Comparison of ENCODE assay signal across 9 cellular contexts in genomic region chr1:11062965-11063401, GRCh38. TPM values are rescaled to one million over a fixed set of nuclear protein-coding genes. Genes with fewer than 3 reads are reported as not detected.
A peak's percentile ranks its signal among the peaks of the same experiment; 100 is the strongest.
DNase-seq lines count a peak whose midpoint lies in the region; ATAC-seq and TF ChIP-seq lines count a peak whose summit lies in the region.
"Had no signal": no experiment of that assay in that cellular context is flagged by ENCODE, and none has a peak within 500 bp of the region (broad histone marks: within the 10 kb centered on the region; RNA-seq: fewer than 3 reads in every experiment).

No MANE protein-coding gene starts in this region.

- H3K4me2 ChIP-seq in OCI-LY1 (ENCODE audit: low read length), result no peak overlapping the region

- H3F3A ChIP-seq in OCI-LY1 (ENCODE audit: insufficient read depth, low read length), result no peaks in the 10 kb centered on the region

- no peaks in the 10 kb centered on the region for H3K9me2 ChIP-seq in OCI-LY1 (ENCODE audit: low read depth, low read length)

- H3K4me3 ChIP-seq in CD4-positive, alpha-beta memory T cell (ENCODE audit: low read length in 2 of 2), result no peak overlapping the region
- no peak overlapping the region for H3K4me3 ChIP-seq in OCI-LY1 (ENCODE audit: low read depth, low read length, poor library complexity, severe bottlenecking)
- H3K4me3 ChIP-seq in BE2C (ENCODE audit: low read depth, low read length), result no peak overlapping the region

- no peak overlapping the region for H2AFZ ChIP-seq in OCI-LY1 (ENCODE audit: low read length)

- TF ChIP-seq CTCF in OCI-LY1 (IDR thresholded peaks at IDR 0.05; ENCODE audit: low read length) (no peak), BE2C (IDR thresholded peaks at IDR 0.05; ENCODE audit: low read depth, low read length) (no peak)

- H3K27me3 Mint-ChIP-seq in CD4-positive, alpha-beta memory T cell, result no peaks in the 10 kb centered on the region

- peaks cover 26% of the 10 kb centered on the region for H3K4me1 ChIP-seq in CD4-positive, alpha-beta memory T cell (ENCODE audit: insufficient read depth, low read length)
- H3K4me1 ChIP-seq in OCI-LY1 (ENCODE audit: insufficient read depth, low read length, severe bottlenecking) (peaks cover 21% of the 10 kb centered on the region), BE2C (no peaks in the 10 kb centered on the region)

- CTCF ChIA-PET in CD4-positive, alpha-beta memory T cell (lab: Charles Lee; ENCODE audit: partially characterized antibody), result interaction anchor here (0.6 to 3.9 kb wide), 2 partner anchors 26 to 180 kb away, joined by 3 to 39 read pairs; no protein-coding TSS in a partner anchor

- POLR2A ChIA-PET in CD4-positive, alpha-beta memory T cell (lab: Charles Lee; ENCODE audit: partially characterized antibody), result no interaction called here

- H3K27ac Mint-ChIP-seq in CD4-positive, alpha-beta memory T cell, result peak overlapping the region in 6 of 7 donors; percentile 47 to 82 (median 69)

- no peaks in the 10 kb centered on the region for H4K20me1 ChIP-seq in OCI-LY1 (ENCODE audit: insufficient read depth, low read length)

- peak overlapping the region in 3 of 8 donors; percentile 62 to 65 (median 65) for H3K4me3 Mint-ChIP-seq in CD4-positive, alpha-beta memory T cell

- peaks cover 0 to 2% (median 0%) of the 10 kb centered on the region in 8 donors for H3K9me3 Mint-ChIP-seq in CD4-positive, alpha-beta memory T cell

- DNase-seq in CD4-positive, alpha-beta memory T cell, result no peak
- DNase-seq in GM19238 (ENCODE audit: insufficient read length, low spot score) (peak; percentile 53), fibroblast of peridontal ligament (ENCODE audit: extremely low read depth) (peak; percentile 68), SHP77 (lab: John Stamatoyannopoulos, UW) (no peak), BE2C (no peak)

- no peaks in the 10 kb centered on the region for H3K27me3 ChIP-seq in CD4-positive, alpha-beta memory T cell (ENCODE audit: insufficient read depth, low read length)
- no peaks in the 10 kb centered on the region for H3K27me3 ChIP-seq in OCI-LY1 (ENCODE audit: insufficient read depth, low read length)
- H3K27me3 ChIP-seq in BE2C, result no peaks in the 10 kb centered on the region

- peaks cover 23 to 37% of the 10 kb centered on the region in 2 donors for H3K36me3 Mint-ChIP-seq in CD4-positive, alpha-beta memory T cell

- peaks cover 18% of the 10 kb centered on the region; the same call in 1 of the 2 replicates for H3K79me2 ChIP-seq in OCI-LY1 (ENCODE audit: insufficient read depth, low read length)

- ATAC-seq in HG03045 (IDR thresholded peaks at IDR 0.05; ENCODE audit: unreplicated experiment) (no peak), HG03095 (IDR thresholded peaks at IDR 0.05; ENCODE audit: unreplicated experiment) (no peak)

- H3K4me1 Mint-ChIP-seq in CD4-positive, alpha-beta memory T cell, result peaks cover 15 to 37% (median 28%) of the 10 kb centered on the region in 4 donors

- no peaks in the 10 kb centered on the region for H3K9me3 ChIP-seq in CD4-positive, alpha-beta memory T cell (ENCODE audit: control insufficient read depth in 1 of 2, low read length in 2 of 2)
- H3K9me3 ChIP-seq in OCI-LY1 (ENCODE audit: low read length) (no peaks in the 10 kb centered on the region), BE2C (no peaks in the 10 kb centered on the region)

- H3K36me3 ChIP-seq in CD4-positive, alpha-beta memory T cell (ENCODE audit: insufficient read depth, low read length), result peaks cover 12% of the 10 kb centered on the region
- H3K36me3 ChIP-seq in OCI-LY1 (ENCODE audit: insufficient read depth, low read length) (peaks cover 46% of the 10 kb centered on the region), BE2C (peaks cover 23% of the 10 kb centered on the region)

- no peak overlapping the region for H3K27ac ChIP-seq in CD4-positive, alpha-beta memory T cell (ENCODE audit: low read depth, low read length)
- peak overlapping the region; percentile 12 for H3K27ac ChIP-seq in OCI-LY1 (ENCODE audit: low read depth, low read length, poor library complexity, severe bottlenecking)

- no peak overlapping the region for H3K9ac ChIP-seq in OCI-LY1 (ENCODE audit: low read length)

- intact Hi-C loops in CD4-positive, alpha-beta memory T cell (cut with micrococcal nuclease), result no loop called here

RNA-seq across cellular contexts. Expression of gene SRM, which starts 3.2 kb away (rescaled TPM):
- total RNA-seq in CD4-positive, alpha-beta memory T cell, result 10 to 100 TPM; 53.1 to 55.1 TPM
- polyA plus RNA-seq in CD4-positive, alpha-beta memory T cell, result 100 to 1,000 TPM in 1 of 2 donors, 10 to 100 TPM in 1; 63.1 to 162 TPM
- polyA plus RNA-seq in BE2C (2012; ENCODE audit: insufficient read depth, insufficient read length, low read depth), result 326 TPM

RNA-seq across cellular contexts. Expression of gene MASP2, which starts 15.9 kb away (rescaled TPM):
- total RNA-seq in CD4-positive, alpha-beta memory T cell, result not detected
- polyA plus RNA-seq in CD4-positive, alpha-beta memory T cell, result under 1 TPM in 1 of 2 donors, not detected in 1; 0.07 TPM
- polyA plus RNA-seq in BE2C (2012; ENCODE audit: insufficient read depth, insufficient read length, low read depth), result 3.6 TPM
- total RNA-seq: fibroblast of lung had no signal
- polyA plus RNA-seq: fibroblast of lung had no signal

RNA-seq across cellular contexts. Expression of gene EXOSC10, which starts 36.7 kb away (rescaled TPM):
- 10 to 100 TPM; 78.9 to 84.4 TPM for total RNA-seq in CD4-positive, alpha-beta memory T cell
- 10 to 100 TPM; 30.1 to 52.2 TPM for polyA plus RNA-seq in CD4-positive, alpha-beta memory T cell
- 39.4 TPM for polyA plus RNA-seq in BE2C (2012; ENCODE audit: insufficient read depth, insufficient read length, low read depth)

RNA-seq across cellular contexts. Expression of gene TARDBP, which starts 50.5 kb away (rescaled TPM):
- total RNA-seq in CD4-positive, alpha-beta memory T cell, result 100 to 1,000 TPM; 194 to 195 TPM
- 10 to 100 TPM; 54.0 to 99.4 TPM for polyA plus RNA-seq in CD4-positive, alpha-beta memory T cell
- polyA plus RNA-seq in BE2C (2012; ENCODE audit: insufficient read depth, insufficient read length, low read depth), result 157 TPM

Comparison
In these comparisons a context has a peak if more than half of its experiments do, and no peak if none do; other contexts are left out.
1. DNase-seq: peak in GM19238 (single experiment) and fibroblast of peridontal ligament (single experiment); none in CD4-positive, alpha-beta memory T cell (0 of 5), SHP77 (0 of 2) and BE2C (single experiment).